13 cellular contexts compared by ENCODE assay signal in genomic region chr1:113890816-113891215, GRCh38. TPM values are rescaled to one million over a fixed set of nuclear protein-coding genes. Genes with fewer than 3 reads are reported as not detected.
DNase-seq lines count a peak whose midpoint lies in the region; ATAC-seq and TF ChIP-seq lines count a peak whose summit lies in the region.
"Had no signal": no experiment of that assay in that cellular context is flagged by ENCODE, and none has a peak within 500 bp of the region (broad histone marks: within the 10 kb centered on the region; RNA-seq: fewer than 3 reads in every experiment).

No MANE protein-coding gene starts in this region.

- no peak overlapping the region for H3K4me3 Mint-ChIP-seq in natural killer cell
- H3K4me3 Mint-ChIP-seq in natural killer cell treated with Interleukin-12 subunit alpha and Interleukin-12 subunit beta and Interleukin-15 and Interleukin-18, amount 100 ng/mL, for 72 hours = no peak overlapping the region
- H3K4me3 Mint-ChIP-seq in activated T-helper 2 cell treated with anti-CD3 and anti-CD28 coated beads, Interferon-gamma antibody, Interleukin-2, Interleukin-4, amounts not matched to agents 10 μg/mL and 5 μg/mL and 100 μg/mL, durations not matched to agents 14 hours and 24 hours and 36 hours (ENCODE audit: low read depth) = no peak overlapping the region

- TF ChIP-seq CTCF in natural killer cell (IDR thresholded peaks at IDR 0.05) = no peak

- peak; percentile 65 to 72 for ATAC-seq in activated CD4-positive, CD25-positive, alpha-beta regulatory T cell treated with anti-CD3 and anti-CD28 coated beads, Interleukin-2, amount 50 U/mL, for 24 hours
- no peak for ATAC-seq in natural killer cell
- ATAC-seq in natural killer cell treated with Interleukin-12 subunit alpha and Interleukin-12 subunit beta and Interleukin-15 and Interleukin-18, amount 100 ng/mL, for 72 hours = no peak
- ATAC-seq: HCT116 had no signal

- DNase-seq in activated CD4-positive, CD25-positive, alpha-beta regulatory T cell (lab: John Stamatoyannopoulos, UW) = no peak
- DNase-seq in natural killer cell (no peak), NCI-H446 treated with DMSO at 0.1 percent for 48 hours (lab: John Stamatoyannopoulos, UW) (no peak), germinal center (ENCODE audit: low spot score) (no peak)
- no peak for DNase-seq in natural killer cell treated with Interleukin-12 subunit alpha and Interleukin-12 subunit beta and Interleukin-15 and Interleukin-18, amount 100 ng/mL, for 72 hours (ENCODE audit: low spot score)
- no peak for DNase-seq in activated T-helper 2 cell treated with anti-CD3 and anti-CD28 coated beads, Interferon-gamma antibody, Interleukin-2, Interleukin-4, amounts not matched to agents 10 μg/mL and 5 μg/mL and 100 μg/mL, durations not matched to agents 14 hours and 24 hours and 36 hours (ENCODE audit: low spot score)
- DNase-seq: 8988T, AML-193, Calu3, DMS 273 treated with DMSO at 0.1 percent for 48 hours, GM23248 had no signal

- peak overlapping the region; percentile 43 to 71 for H3K27ac Mint-ChIP-seq in natural killer cell
- H3K27ac Mint-ChIP-seq in natural killer cell treated with Interleukin-12 subunit alpha and Interleukin-12 subunit beta and Interleukin-15 and Interleukin-18, amount 100 ng/mL, for 72 hours = peak overlapping the region in 1 of 2 donors; percentile 64
- H3K27ac Mint-ChIP-seq in activated T-helper 2 cell treated with anti-CD3 and anti-CD28 coated beads, Interferon-gamma antibody, Interleukin-2, Interleukin-4, amounts not matched to agents 10 μg/mL and 5 μg/mL and 100 μg/mL, durations not matched to agents 14 hours and 24 hours and 36 hours = peak overlapping the region; percentile 50

- intact Hi-C loops in natural killer cell (cut with micrococcal nuclease) = no loop called here
- intact Hi-C loops in activated T-helper 2 cell treated with anti-CD3 and anti-CD28 coated beads, Interferon-gamma antibody, Interleukin-2, Interleukin-4, amounts not matched to agents 10 μg/mL and 5 μg/mL and 100 μg/mL, durations not matched to agents 14 hours and 24 hours and 36 hours (cut with micrococcal nuclease) = no loop called here

- peaks cover 16% of the 10 kb centered on the region for H3K36me3 Mint-ChIP-seq in natural killer cell
- H3K36me3 Mint-ChIP-seq in natural killer cell treated with Interleukin-12 subunit alpha and Interleukin-12 subunit beta and Interleukin-15 and Interleukin-18, amount 100 ng/mL, for 72 hours = peaks cover 4% of the 10 kb centered on the region
- H3K36me3 Mint-ChIP-seq in activated T-helper 2 cell treated with anti-CD3 and anti-CD28 coated beads, Interferon-gamma antibody, Interleukin-2, Interleukin-4, amounts not matched to agents 10 μg/mL and 5 μg/mL and 100 μg/mL, durations not matched to agents 14 hours and 24 hours and 36 hours (ENCODE audit: low read depth) = peaks cover 21% of the 10 kb centered on the region

- no peaks in the 10 kb centered on the region for H3K27me3 Mint-ChIP-seq in natural killer cell (ENCODE audit: low read depth in 2 of 2)
- no peaks in the 10 kb centered on the region for H3K27me3 Mint-ChIP-seq in natural killer cell treated with Interleukin-12 subunit alpha and Interleukin-12 subunit beta and Interleukin-15 and Interleukin-18, amount 100 ng/mL, for 72 hours
- no peaks in the 10 kb centered on the region for H3K27me3 Mint-ChIP-seq in activated T-helper 2 cell treated with anti-CD3 and anti-CD28 coated beads, Interferon-gamma antibody, Interleukin-2, Interleukin-4, amounts not matched to agents 10 μg/mL and 5 μg/mL and 100 μg/mL, durations not matched to agents 14 hours and 24 hours and 36 hours (ENCODE audit: low read depth)

- H3K4me1 Mint-ChIP-seq in natural killer cell = peaks cover 13 to 26% of the 10 kb centered on the region in 2 donors
- peaks cover 6 to 14% of the 10 kb centered on the region in 2 donors for H3K4me1 Mint-ChIP-seq in natural killer cell treated with Interleukin-12 subunit alpha and Interleukin-12 subunit beta and Interleukin-15 and Interleukin-18, amount 100 ng/mL, for 72 hours (ENCODE audit: low read depth in 2 of 2)
- H3K4me1 Mint-ChIP-seq in activated T-helper 2 cell treated with anti-CD3 and anti-CD28 coated beads, Interferon-gamma antibody, Interleukin-2, Interleukin-4, amounts not matched to agents 10 μg/mL and 5 μg/mL and 100 μg/mL, durations not matched to agents 14 hours and 24 hours and 36 hours (ENCODE audit: low read depth) = peaks cover 21% of the 10 kb centered on the region

- no peaks in the 10 kb centered on the region for H3K9me3 Mint-ChIP-seq in natural killer cell
- H3K9me3 Mint-ChIP-seq in natural killer cell treated with Interleukin-12 subunit alpha and Interleukin-12 subunit beta and Interleukin-15 and Interleukin-18, amount 100 ng/mL, for 72 hours = no peaks in the 10 kb centered on the region
- H3K9me3 Mint-ChIP-seq in activated T-helper 2 cell treated with anti-CD3 and anti-CD28 coated beads, Interferon-gamma antibody, Interleukin-2, Interleukin-4, amounts not matched to agents 10 μg/mL and 5 μg/mL and 100 μg/mL, durations not matched to agents 14 hours and 24 hours and 36 hours = no peaks in the 10 kb centered on the region

RNA-seq across cellular contexts. Expression of gene BCL2L15, which starts 3.4 kb away (rescaled TPM):
- total RNA-seq in natural killer cell = 1 to 10 TPM in 2 of 3 donors, under 1 TPM in 1; 0.88 to 2.1 (median 1.5) TPM
- total RNA-seq in natural killer cell treated with Interleukin-12 subunit alpha and Interleukin-12 subunit beta and Interleukin-15 and Interleukin-18, amount 100 ng/mL, for 72 hours = 1 to 10 TPM; 1.3 to 3.0 TPM
- total RNA-seq in activated T-helper 2 cell treated with anti-CD3 and anti-CD28 coated beads, Interferon-gamma antibody, Interleukin-2, Interleukin-4, amounts not matched to agents 10 μg/mL and 5 μg/mL and 100 μg/mL, durations not matched to agents 14 hours and 24 hours and 36 hours = 0.39 and 1.1 TPM in 2 replicates

RNA-seq across cellular contexts. Expression of gene AP4B1, which starts 13.8 kb away (rescaled TPM):
- total RNA-seq in natural killer cell = 10 to 100 TPM; 64.0 to 78.7 (median 77.6) TPM
- 10 to 100 TPM; 40.4 to 76.0 TPM for total RNA-seq in natural killer cell treated with Interleukin-12 subunit alpha and Interleukin-12 subunit beta and Interleukin-15 and Interleukin-18, amount 100 ng/mL, for 72 hours
- total RNA-seq in activated T-helper 2 cell treated with anti-CD3 and anti-CD28 coated beads, Interferon-gamma antibody, Interleukin-2, Interleukin-4, amounts not matched to agents 10 μg/mL and 5 μg/mL and 100 μg/mL, durations not matched to agents 14 hours and 24 hours and 36 hours = 42.0 and 45.9 TPM in 2 replicates

RNA-seq across cellular contexts. Expression of gene DCLRE1B, which starts 14.3 kb away (rescaled TPM):
- total RNA-seq in natural killer cell = 1 to 10 TPM; 5.5 to 6.8 (median 5.9) TPM
- 10 to 100 TPM; 12.6 to 22.0 TPM for total RNA-seq in natural killer cell treated with Interleukin-12 subunit alpha and Interleukin-12 subunit beta and Interleukin-15 and Interleukin-18, amount 100 ng/mL, for 72 hours
- 18.8 and 20.8 TPM in 2 replicates for total RNA-seq in activated T-helper 2 cell treated with anti-CD3 and anti-CD28 coated beads, Interferon-gamma antibody, Interleukin-2, Interleukin-4, amounts not matched to agents 10 μg/mL and 5 μg/mL and 100 μg/mL, durations not matched to agents 14 hours and 24 hours and 36 hours

RNA-seq across cellular contexts. Expression of gene PTPN22, which starts 19.3 kb away (rescaled TPM):
- 100 to 1,000 TPM in 2 of 3 donors, 10 to 100 TPM in 1; 98.4 to 122 (median 104) TPM for total RNA-seq in natural killer cell
- 10 to 100 TPM; 24.6 to 26.0 TPM for total RNA-seq in natural killer cell treated with Interleukin-12 subunit alpha and Interleukin-12 subunit beta and Interleukin-15 and Interleukin-18, amount 100 ng/mL, for 72 hours
- total RNA-seq in activated T-helper 2 cell treated with anti-CD3 and anti-CD28 coated beads, Interferon-gamma antibody, Interleukin-2, Interleukin-4, amounts not matched to agents 10 μg/mL and 5 μg/mL and 100 μg/mL, durations not matched to agents 14 hours and 24 hours and 36 hours = 57.8 and 58.8 TPM in 2 replicates

RNA-seq across cellular contexts. Expression of gene HIPK1, which starts 38.3 kb away (rescaled TPM):
- 100 to 1,000 TPM; 238 to 283 (median 261) TPM for total RNA-seq in natural killer cell
- total RNA-seq in natural killer cell treated with Interleukin-12 subunit alpha and Interleukin-12 subunit beta and Interleukin-15 and Interleukin-18, amount 100 ng/mL, for 72 hours = 100 to 1,000 TPM in 1 of 2 donors, 10 to 100 TPM in 1; 80.6 to 110 TPM
- total RNA-seq in activated T-helper 2 cell treated with anti-CD3 and anti-CD28 coated beads, Interferon-gamma antibody, Interleukin-2, Interleukin-4, amounts not matched to agents 10 μg/mL and 5 μg/mL and 100 μg/mL, durations not matched to agents 14 hours and 24 hours and 36 hours = 108 and 111 TPM in 2 replicates

Comparison
In these comparisons a context has a peak if more than half of its experiments do, and no peak if none do; other contexts are left out.
1. ATAC-seq: peak in activated CD4-positive, CD25-positive, alpha-beta regulatory T cell treated with anti-CD3 and anti-CD28 coated beads, Interleukin-2, amount 50 U/mL, for 24 hours (2 of 2); none in natural killer cell (0 of 3) and natural killer cell treated with Interleukin-12 subunit alpha and Interleukin-12 subunit beta and Interleukin-15 and Interleukin-18, amount 100 ng/mL, for 72 hours (0 of 2).